Comparison of ENCODE assay signal across 1 cellular context in the genomic region with DNA sequence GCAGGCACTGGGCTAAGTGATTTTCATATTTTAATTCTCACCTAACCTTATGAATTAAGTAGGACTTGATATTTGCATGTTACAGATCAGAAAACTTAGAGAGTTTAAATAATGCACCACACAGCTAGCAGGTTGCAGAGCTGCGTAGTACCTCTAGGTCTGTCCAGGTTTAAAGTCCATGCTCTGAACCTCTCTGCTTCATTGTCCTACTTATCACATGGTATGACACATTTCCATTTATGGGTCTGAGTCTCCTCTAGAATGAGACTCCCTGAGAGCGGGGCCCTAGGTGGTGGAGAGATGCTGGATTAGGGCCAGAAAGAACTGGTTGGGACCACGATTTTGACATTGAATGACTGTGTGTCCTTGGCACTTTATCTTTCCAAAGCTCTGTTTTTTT.
TF ChIP-seq lines count a peak whose summit lies in the region.

No MANE protein-coding gene starts in this region.

TF ChIP-seq in HepG2, 621 proteins besides CTCF, POLR2A, EP300 and RAD21 (continued from another document):
- TF ChIP-seq ARID5B (CRISPR knock-in tag; IDR thresholded peaks at IDR 0.05) (0 out of 2 replicates have a peak, but pooled peaks have one; percentile 13), ZNF382 (CRISPR knock-in tag; IDR thresholded peaks at IDR 0.05; ENCODE audit: borderline replicate concordance) (no peak), SOX6 (IDR thresholded peaks at IDR 0.05) (no peak), SOX6 (CRISPR knock-in tag; IDR thresholded peaks at IDR 0.05) (peak; percentile 43; the same call in 1 of the 2 replicates), USF2 (IDR thresholded peaks at IDR 0.05; ENCODE audit: low read depth, low read length) (no peak), USF2 (CRISPR knock-in tag; IDR thresholded peaks at IDR 0.05; ENCODE audit: borderline replicate concordance) (peak; percentile 29; the same call in 1 of the 2 replicates), IRF2 (CRISPR knock-in tag; IDR thresholded peaks at IDR 0.05) (no peak), SRF (IDR thresholded peaks at IDR 0.05; ENCODE audit: low read depth, low read length) (peak; percentile 94), HNF4A (CRISPR knock-in tag; IDR thresholded peaks at IDR 0.05) (peak; percentile 68), HNF1B (CRISPR knock-in tag; IDR thresholded peaks at IDR 0.05) (no peak; the same call in 1 of the 2 replicates), SOX5 (CRISPR knock-in tag; IDR thresholded peaks at IDR 0.05; ENCODE audit: borderline replicate concordance) (peak; percentile 47; the same call in 1 of the 2 replicates), ADNP (CRISPR knock-in tag; IDR thresholded peaks at IDR 0.05) (no peak), ZBTB26 (CRISPR knock-in tag; IDR thresholded peaks at IDR 0.05; ENCODE audit: borderline replicate concordance) (peak; percentile 97), SOX13 (IDR thresholded peaks at IDR 0.05) (no peak), SOX13 (CRISPR knock-in tag; conservative IDR thresholded peaks at IDR 0.05 in 1 of 2, IDR thresholded peaks at IDR 0.05 in 1 of 2) (peak in 1 of 2 experiments; percentile 71; a peak in 2 of 4 replicates), NCOR1 (IDR thresholded peaks at IDR 0.05; ENCODE audit: borderline replicate concordance, low read length) (0 out of 2 replicates have a peak, but pooled peaks have one; percentile 38), PLSCR1 (CRISPR knock-in tag; IDR thresholded peaks at IDR 0.05; ENCODE audit: borderline replicate concordance) (no peak), PAXIP1 (CRISPR knock-in tag; conservative IDR thresholded peaks at IDR 0.05) (peak; percentile 34; the same call in 1 of the 2 replicates)
- TF ChIP-seq, protein P1, sequence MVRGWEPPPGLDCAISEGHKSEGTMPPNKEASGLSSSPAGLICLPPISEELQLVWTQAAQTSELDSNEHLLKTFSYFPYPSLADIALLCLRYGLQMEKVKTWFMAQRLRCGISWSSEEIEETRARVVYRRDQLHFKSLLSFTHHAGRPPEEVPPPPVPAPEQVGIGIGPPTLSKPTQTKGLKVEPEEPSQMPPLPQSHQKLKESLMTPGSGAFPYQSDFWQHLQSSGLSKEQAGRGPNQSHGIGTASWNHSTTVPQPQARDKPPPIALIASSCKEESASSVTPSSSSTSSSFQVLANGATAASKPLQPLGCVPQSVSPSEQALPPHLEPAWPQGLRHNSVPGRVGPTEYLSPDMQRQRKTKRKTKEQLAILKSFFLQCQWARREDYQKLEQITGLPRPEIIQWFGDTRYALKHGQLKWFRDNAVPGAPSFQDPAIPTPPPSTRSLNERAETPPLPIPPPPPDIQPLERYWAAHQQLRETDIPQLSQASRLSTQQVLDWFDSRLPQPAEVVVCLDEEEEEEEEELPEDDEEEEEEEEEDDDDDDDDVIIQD (CRISPR knock-in tag; IDR thresholded peaks at IDR 0.05; ENCODE audit: low read depth) = 0 out of 2 replicates have a peak, but pooled peaks have one; percentile 28
- TF ChIP-seq, protein P2, sequence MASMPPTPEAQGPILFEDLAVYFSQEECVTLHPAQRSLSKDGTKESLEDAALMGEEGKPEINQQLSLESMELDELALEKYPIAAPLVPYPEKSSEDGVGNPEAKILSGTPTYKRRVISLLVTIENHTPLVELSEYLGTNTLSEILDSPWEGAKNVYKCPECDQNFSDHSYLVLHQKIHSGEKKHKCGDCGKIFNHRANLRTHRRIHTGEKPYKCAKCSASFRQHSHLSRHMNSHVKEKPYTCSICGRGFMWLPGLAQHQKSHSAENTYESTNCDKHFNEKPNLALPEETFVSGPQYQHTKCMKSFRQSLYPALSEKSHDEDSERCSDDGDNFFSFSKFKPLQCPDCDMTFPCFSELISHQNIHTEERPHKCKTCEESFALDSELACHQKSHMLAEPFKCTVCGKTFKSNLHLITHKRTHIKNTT (CRISPR knock-in tag; IDR thresholded peaks at IDR 0.05) = no peak
- TF ChIP-seq, protein P3, sequence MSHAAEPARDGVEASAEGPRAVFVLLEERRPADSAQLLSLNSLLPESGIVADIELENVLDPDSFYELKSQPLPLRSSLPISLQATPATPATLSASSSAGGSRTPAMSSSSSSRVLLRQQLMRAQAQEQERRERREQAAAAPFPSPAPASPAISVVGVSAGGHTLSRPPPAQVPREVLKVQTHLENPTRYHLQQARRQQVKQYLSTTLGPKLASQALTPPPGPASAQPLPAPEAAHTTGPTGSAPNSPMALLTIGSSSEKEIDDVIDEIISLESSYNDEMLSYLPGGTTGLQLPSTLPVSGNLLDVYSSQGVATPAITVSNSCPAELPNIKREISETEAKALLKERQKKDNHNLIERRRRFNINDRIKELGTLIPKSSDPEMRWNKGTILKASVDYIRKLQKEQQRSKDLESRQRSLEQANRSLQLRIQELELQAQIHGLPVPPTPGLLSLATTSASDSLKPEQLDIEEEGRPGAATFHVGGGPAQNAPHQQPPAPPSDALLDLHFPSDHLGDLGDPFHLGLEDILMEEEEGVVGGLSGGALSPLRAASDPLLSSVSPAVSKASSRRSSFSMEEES (CRISPR knock-in tag; IDR thresholded peaks at IDR 0.05) = 0 out of 2 replicates have a peak, but pooled peaks have one; percentile 45
- TF ChIP-seq, protein P4, sequence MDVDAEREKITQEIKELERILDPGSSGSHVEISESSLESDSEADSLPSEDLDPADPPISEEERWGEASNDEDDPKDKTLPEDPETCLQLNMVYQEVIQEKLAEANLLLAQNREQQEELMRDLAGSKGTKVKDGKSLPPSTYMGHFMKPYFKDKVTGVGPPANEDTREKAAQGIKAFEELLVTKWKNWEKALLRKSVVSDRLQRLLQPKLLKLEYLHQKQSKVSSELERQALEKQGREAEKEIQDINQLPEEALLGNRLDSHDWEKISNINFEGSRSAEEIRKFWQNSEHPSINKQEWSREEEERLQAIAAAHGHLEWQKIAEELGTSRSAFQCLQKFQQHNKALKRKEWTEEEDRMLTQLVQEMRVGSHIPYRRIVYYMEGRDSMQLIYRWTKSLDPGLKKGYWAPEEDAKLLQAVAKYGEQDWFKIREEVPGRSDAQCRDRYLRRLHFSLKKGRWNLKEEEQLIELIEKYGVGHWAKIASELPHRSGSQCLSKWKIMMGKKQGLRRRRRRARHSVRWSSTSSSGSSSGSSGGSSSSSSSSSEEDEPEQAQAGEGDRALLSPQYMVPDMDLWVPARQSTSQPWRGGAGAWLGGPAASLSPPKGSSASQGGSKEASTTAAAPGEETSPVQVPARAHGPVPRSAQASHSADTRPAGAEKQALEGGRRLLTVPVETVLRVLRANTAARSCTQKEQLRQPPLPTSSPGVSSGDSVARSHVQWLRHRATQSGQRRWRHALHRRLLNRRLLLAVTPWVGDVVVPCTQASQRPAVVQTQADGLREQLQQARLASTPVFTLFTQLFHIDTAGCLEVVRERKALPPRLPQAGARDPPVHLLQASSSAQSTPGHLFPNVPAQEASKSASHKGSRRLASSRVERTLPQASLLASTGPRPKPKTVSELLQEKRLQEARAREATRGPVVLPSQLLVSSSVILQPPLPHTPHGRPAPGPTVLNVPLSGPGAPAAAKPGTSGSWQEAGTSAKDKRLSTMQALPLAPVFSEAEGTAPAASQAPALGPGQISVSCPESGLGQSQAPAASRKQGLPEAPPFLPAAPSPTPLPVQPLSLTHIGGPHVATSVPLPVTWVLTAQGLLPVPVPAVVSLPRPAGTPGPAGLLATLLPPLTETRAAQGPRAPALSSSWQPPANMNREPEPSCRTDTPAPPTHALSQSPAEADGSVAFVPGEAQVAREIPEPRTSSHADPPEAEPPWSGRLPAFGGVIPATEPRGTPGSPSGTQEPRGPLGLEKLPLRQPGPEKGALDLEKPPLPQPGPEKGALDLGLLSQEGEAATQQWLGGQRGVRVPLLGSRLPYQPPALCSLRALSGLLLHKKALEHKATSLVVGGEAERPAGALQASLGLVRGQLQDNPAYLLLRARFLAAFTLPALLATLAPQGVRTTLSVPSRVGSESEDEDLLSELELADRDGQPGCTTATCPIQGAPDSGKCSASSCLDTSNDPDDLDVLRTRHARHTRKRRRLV (CRISPR knock-in tag; IDR thresholded peaks at IDR 0.05) = no peak
TF ChIP-seq in HepG2: peak in this region for 13.
